Comparison of ENCODE assay signal across 12 cellular contexts in genomic region chr1:21537932-21538630, GRCh38. TPM values are rescaled to one million over a fixed set of nuclear protein-coding genes. Genes with fewer than 3 reads are reported as not detected.
DNase-seq lines count a peak whose midpoint lies in the region; ATAC-seq and TF ChIP-seq lines count a peak whose summit lies in the region.
"Had no signal": no experiment of that assay in that cellular context is flagged by ENCODE, and none has a peak within 500 bp of the region (broad histone marks: within the 10 kb centered on the region; RNA-seq: fewer than 3 reads in every experiment).

No MANE protein-coding gene starts in this region.

- 6 to 38% (median 7%) methylated on average over 27 of the region's 27 CpGs for WGBS in ovary, 3 donors

- H3K9ac ChIP-seq in iPS-15b (ENCODE audit: low read depth, low read length), result peak overlapping the region; percentile 16

- intact Hi-C loops in ovary (cut with DNase I), result no loop called here

- H3K36me3 ChIP-seq in iPS-15b (ENCODE audit: control insufficient read depth, insufficient read depth, low read length), result no peaks in the 10 kb centered on the region
- no peaks in the 10 kb centered on the region for H3K36me3 ChIP-seq in ovary
- H3K36me3 ChIP-seq: left lung had no signal

- H3K9me3 ChIP-seq in iPS-15b (ENCODE audit: control insufficient read depth, insufficient read depth, low read length) (no peaks in the 10 kb centered on the region), ovary (no peaks in the 10 kb centered on the region)
- H3K9me3 ChIP-seq: left lung had no signal

- TF ChIP-seq EP300 in ovary (IDR thresholded peaks at IDR 0.05), result no peak

- H3K4me3 ChIP-seq in iPS-15b (ENCODE audit: low read depth, low read length), result no peak overlapping the region
- H3K4me3 ChIP-seq in ovary, result no peak overlapping the region
- H3K4me3 ChIP-seq: left lung had no signal

- TF ChIP-seq CTCF in ovary (IDR thresholded peaks at IDR 0.05), result no peak

- peaks cover 9% of the 10 kb centered on the region for H3K4me1 ChIP-seq in iPS-15b (ENCODE audit: control insufficient read depth, insufficient read depth, low read length)
- H3K4me1 ChIP-seq in ovary (ENCODE audit: insufficient read depth), result peaks cover 13% of the 10 kb centered on the region

- peak overlapping the region in 1 of 2 donors; percentile 58 for H3K27ac ChIP-seq in ovary

- no peak for TF ChIP-seq POLR2A in ovary (IDR thresholded peaks at IDR 0.05)

- DNase-seq in ELF-1 (ENCODE audit: low read depth, low spot score), result peak; percentile 73
- DNase-seq in dermis blood vessel endothelial cell, result peak; percentile 15
- DNase-seq in ovary, result peak; percentile 38 to 75 (median 54)
- no peak for DNase-seq in NCI-H2107 treated with DMSO at 0.1 percent for 48 hours (lab: John Stamatoyannopoulos, UW; ENCODE audit: unreplicated experiment)
- no peak for DNase-seq in stimulated activated naive CD4-positive, alpha-beta T cell (lab: John Stamatoyannopoulos, UW)
- DNase-seq: activated gamma-delta T cell treated with Interleukin-2 at 50 U/mL for 16 hours; occipital lobe; stimulated activated CD4-positive, alpha-beta T cell treated with anti-CD3 and anti-CD28 coated beads, Interleukin-15, amount 100 ng/mL, for 24 hours had no signal

- ATAC-seq in GM19328 (IDR thresholded peaks at IDR 0.05; ENCODE audit: unreplicated experiment) (no peak), GM18502 (IDR thresholded peaks at IDR 0.05; ENCODE audit: poor library complexity, unreplicated experiment) (no peak)
- ATAC-seq: left lung had no signal

- H3K27me3 ChIP-seq in iPS-15b (ENCODE audit: control insufficient read depth, insufficient read depth, low read length), result no peaks in the 10 kb centered on the region
- H3K27me3 ChIP-seq in ovary, result no peaks in the 10 kb centered on the region

RNA-seq across cellular contexts. Expression of gene ALPL, which starts 28.9 kb away (rescaled TPM):
- 0.19 and 0.34 TPM in 2 replicates for total RNA-seq in dermis blood vessel endothelial cell
- 1 to 10 TPM; 1.2 to 5.3 (median 3.3) TPM for total RNA-seq in ovary
- polyA plus RNA-seq in ovary, result 1 to 10 TPM; 4.1 to 9.2 TPM

Comparison
In these comparisons a context has a peak if more than half of its experiments do, and no peak if none do; other contexts are left out.
1. DNase-seq: peak in ELF-1 (single experiment), dermis blood vessel endothelial cell (single experiment) and ovary (5 of 5); none in NCI-H2107 treated with DMSO at 0.1 percent for 48 hours (single experiment) and stimulated activated naive CD4-positive, alpha-beta T cell (0 of 6).